Comparison of ENCODE assay signal across 19 cellular contexts in the genomic region with DNA sequence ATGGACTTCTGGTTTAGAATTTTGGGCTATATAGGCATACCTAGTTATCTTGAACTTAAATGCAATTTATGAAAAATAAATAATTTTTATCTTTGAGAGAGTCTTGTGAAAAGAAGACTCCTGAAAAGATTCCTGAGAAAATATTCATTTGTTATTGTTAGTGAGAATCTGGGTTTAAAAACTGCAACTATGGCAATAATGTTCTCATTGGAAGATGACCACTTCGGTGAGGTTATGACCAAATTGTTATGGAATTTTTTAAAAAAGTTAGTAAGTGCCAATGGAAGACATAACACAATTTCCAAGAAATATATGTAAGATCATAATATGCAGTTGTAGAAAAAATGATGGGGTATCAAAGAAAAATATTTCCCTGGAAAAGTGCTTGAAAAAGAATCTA.
"Had no signal": no experiment of that assay in that cellular context is flagged by ENCODE, and none has a peak within 500 bp of the region (broad histone marks: within the 10 kb centered on the region; RNA-seq: fewer than 3 reads in every experiment).

No MANE protein-coding gene starts in this region.

- H3K4me1 ChIP-seq: foreskin keratinocyte, parathyroid adenoma, prostate gland, spleen, testis, transverse colon had no signal

- H3K9ac ChIP-seq: parathyroid adenoma had no signal

- DNase-seq: effector memory CD8-positive, alpha-beta T cell; esophagus squamous epithelium; foreskin keratinocyte; head of caudate nucleus; kidney glomerular epithelial cell; mesendoderm; naive B cell; occipital lobe; retina; spleen; stimulated activated CD4-positive, alpha-beta T cell treated with anti-CD3 and anti-CD28 coated beads, Interleukin-15, amount 100 ng/mL, for 24 hours; stimulated activated CD4-positive, alpha-beta T cell treated with anti-CD3 and anti-CD28 coated beads, Interleukin-1b, Interleukin-23, amount 100 ng/mL, for 48 hours; stimulated activated CD4-positive, alpha-beta T cell treated with anti-CD3 and anti-CD28 coated beads, Interleukin-4, amount 100 ng/mL, for 24 hours; testis; transverse colon had no signal

- H3K27ac ChIP-seq: epithelial cell of prostate, esophagus squamous epithelium, foreskin keratinocyte, hepatocyte, parathyroid adenoma, prostate gland, spleen, testis, transverse colon had no signal

- H3K4me3 ChIP-seq: esophagus squamous epithelium, hepatocyte, prostate gland, spleen, testis, transverse colon had no signal

- H3K27me3 ChIP-seq: foreskin keratinocyte, hepatocyte, spleen, testis, transverse colon had no signal

- H3K9me3 ChIP-seq: esophagus squamous epithelium, prostate gland, spleen, testis, transverse colon had no signal

- H3K36me3 ChIP-seq: esophagus squamous epithelium, prostate gland, spleen, transverse colon had no signal
